Comparison of ENCODE assay signal across 8 cellular contexts in the genomic region with DNA sequence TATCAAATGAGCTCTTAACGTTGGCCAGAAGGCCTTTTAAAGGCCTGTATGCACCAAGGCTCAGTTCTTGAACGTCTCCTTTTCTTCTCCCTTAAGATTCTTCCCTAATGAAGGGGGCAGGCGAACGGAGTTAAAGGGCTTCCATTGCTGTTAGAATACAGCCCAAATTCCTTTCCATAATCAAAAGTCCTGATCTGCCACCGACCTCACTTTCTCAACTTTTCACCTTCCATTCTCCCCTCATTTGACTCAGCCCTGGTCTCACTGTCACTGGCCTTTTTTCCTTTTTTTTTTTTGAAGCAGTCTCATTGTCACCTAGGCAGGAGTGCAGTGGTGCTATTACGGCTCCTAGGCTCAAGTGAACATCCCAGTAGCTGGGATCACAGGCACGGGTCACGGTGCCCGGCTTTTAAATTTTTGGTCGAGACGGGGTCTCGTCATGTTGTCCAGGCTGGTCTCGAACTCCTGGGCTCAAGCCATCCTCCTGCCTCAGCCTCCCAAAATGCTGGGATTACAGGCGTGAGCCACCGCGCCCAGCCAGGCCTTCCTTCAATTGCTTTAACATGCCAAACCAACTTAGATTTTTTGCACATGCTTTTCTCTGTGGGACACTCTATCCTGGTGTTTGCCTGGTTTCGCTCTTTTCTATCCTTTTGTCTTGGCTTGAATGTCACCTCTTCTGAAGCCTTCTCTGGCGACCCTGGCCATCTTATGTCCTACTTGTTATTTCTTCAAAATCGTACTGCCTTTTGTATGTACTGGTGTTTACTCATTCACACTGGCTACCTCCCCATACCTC. TPM values are rescaled to one million over a fixed set of nuclear protein-coding genes. Genes with fewer than 3 reads are reported as not detected.
DNase-seq lines count a peak whose midpoint lies in the region; ATAC-seq, FAIRE-seq and TF ChIP-seq lines count a peak whose summit lies in the region.

No MANE protein-coding gene starts in this region.

- TF ChIP-seq CTCF in H9 (conservative IDR thresholded peaks at IDR 0.05) (no peak), astrocyte (IDR thresholded peaks at IDR 0.05; ENCODE audit: insufficient read depth, low read depth, low read length) (no peak), kidney (IDR thresholded peaks at IDR 0.05; ENCODE audit: borderline replicate concordance, extremely low read depth, insufficient read depth) (no peak), suprapubic skin (IDR thresholded peaks at IDR 0.05) (no peak), CD14-positive monocyte (IDR thresholded peaks at IDR 0.05) (no peak)

- H3K27ac ChIP-seq in H9 (ENCODE audit: insufficient read length, low read depth, low read length): peak overlapping the region; percentile 66
- H3K27ac ChIP-seq in astrocyte (ENCODE audit: low read depth, low read length): peak overlapping the region; percentile 73
- H3K27ac ChIP-seq in kidney (ENCODE audit: low read depth in 2 of 2, low read length in 2 of 2): peak overlapping the region; percentile 86 to 98
- peak overlapping the region; percentile 94 for H3K27ac ChIP-seq in suprapubic skin

- H2BK5ac ChIP-seq in H9 (ENCODE audit: insufficient read length, low read length): no peak overlapping the region

- no peaks in the 10 kb centered on the region for H3K36me3 ChIP-seq in astrocyte (ENCODE audit: insufficient read depth, low read length)
- no peaks in the 10 kb centered on the region for H3K36me3 ChIP-seq in kidney (ENCODE audit: control insufficient read depth in 1 of 2, insufficient read depth in 2 of 2, low read length in 2 of 2)
- no peaks in the 10 kb centered on the region for H3K36me3 ChIP-seq in suprapubic skin

- H4K20me1 ChIP-seq in H9 (ENCODE audit: control insufficient read depth, insufficient read depth, insufficient read length) (no peaks in the 10 kb centered on the region), astrocyte (ENCODE audit: insufficient read depth, low read length) (peaks cover 16% of the 10 kb centered on the region)

- H2AFZ ChIP-seq in H9 (ENCODE audit: low read length) (no peak overlapping the region), astrocyte (ENCODE audit: low read depth, low read length) (peak overlapping the region; percentile 82)

- H2BK20ac ChIP-seq in H9 (ENCODE audit: low read depth, low read length, poor library complexity, severe bottlenecking): no peak overlapping the region

- H2BK15ac ChIP-seq in H9 (ENCODE audit: low read depth, low read length): no peak overlapping the region

- TF ChIP-seq EP300 in suprapubic skin (IDR thresholded peaks at IDR 0.05): no peak

- H3K27me3 ChIP-seq in H9 (ENCODE audit: insufficient read depth, low read length): no peaks in the 10 kb centered on the region
- H3K27me3 ChIP-seq in astrocyte (ENCODE audit: insufficient read depth, low read length): no peaks in the 10 kb centered on the region
- no peaks in the 10 kb centered on the region for H3K27me3 ChIP-seq in suprapubic skin

- H4K91ac ChIP-seq in H9 (ENCODE audit: insufficient read length, low read depth, low read length): no peak overlapping the region

- H2BK120ac ChIP-seq in H9 (ENCODE audit: low read depth, low read length, poor library complexity, severe bottlenecking): no peak overlapping the region

- no peak overlapping the region for H3K56ac ChIP-seq in H9 (ENCODE audit: insufficient read length, low read depth, low read length)

- H3K4me1 Mint-ChIP-seq in H9 (peaks cover 6 to 9% of the 10 kb centered on the region in 2 experiments), astrocyte (ENCODE audit: low read depth, unreplicated experiment) (peaks cover 3% of the 10 kb centered on the region), CD14-positive monocyte (peaks cover 9% of the 10 kb centered on the region)

- H2BK12ac ChIP-seq in H9 (ENCODE audit: insufficient read length, low read depth, low read length): no peak overlapping the region

- no peak overlapping the region for H4K8ac ChIP-seq in H9 (replicated peaks; ENCODE audit: insufficient read length, low read depth, low read length)

- H3K9me3 Mint-ChIP-seq in H9: no peaks in the 10 kb centered on the region; a peak in 1 of 5 replicates
- no peaks in the 10 kb centered on the region for H3K9me3 Mint-ChIP-seq in astrocyte (ENCODE audit: unreplicated experiment)
- no peaks in the 10 kb centered on the region for H3K9me3 Mint-ChIP-seq in CD14-positive monocyte

- no peak overlapping the region for H2AK5ac ChIP-seq in H9 (ENCODE audit: insufficient read length, low read length)

- peaks cover 2% of the 10 kb centered on the region; the same call in 1 of the 2 replicates for H3K4me1 ChIP-seq in H9 (ENCODE audit: insufficient read depth, low read length)
- peaks cover 13% of the 10 kb centered on the region for H3K4me1 ChIP-seq in astrocyte (ENCODE audit: insufficient read depth, low read length)
- peaks cover 5 to 14% of the 10 kb centered on the region in 2 donors for H3K4me1 ChIP-seq in kidney (ENCODE audit: control insufficient read depth in 1 of 2, insufficient read depth in 1 of 2, low read depth in 1 of 2, low read length in 2 of 2)
- peaks cover 41% of the 10 kb centered on the region for H3K4me1 ChIP-seq in suprapubic skin

- no peak overlapping the region for H3K4me3 Mint-ChIP-seq in H9
- H3K4me3 Mint-ChIP-seq in astrocyte (ENCODE audit: unreplicated experiment): no peak overlapping the region
- no peak overlapping the region for H3K4me3 Mint-ChIP-seq in CD14-positive monocyte

- no peak overlapping the region for H3K4ac ChIP-seq in H9 (ENCODE audit: low read depth, low read length)

- intact Hi-C loops in kidney (cut with DNase I) (no loop called here), CD14-positive monocyte (cut with micrococcal nuclease) (loop anchor here in 1 of 2 donors (2.0 kb wide), 1 partner anchor 20 kb away; no protein-coding TSS in a partner anchor)

- no peaks in the 10 kb centered on the region for H3K79me1 ChIP-seq in H9 (ENCODE audit: insufficient read depth, low read depth, low read length, poor library complexity, severe bottlenecking)

- H3K27ac Mint-ChIP-seq in H9: no peak overlapping the region
- H3K27ac Mint-ChIP-seq in astrocyte (ENCODE audit: unreplicated experiment): no peak overlapping the region
- H3K27ac Mint-ChIP-seq in CD14-positive monocyte: no peak overlapping the region

- H4K5ac ChIP-seq in H9 (ENCODE audit: insufficient read length, low read depth, low read length): no peak overlapping the region

- H3T11ph ChIP-seq in H9 (ENCODE audit: low read length): no peak overlapping the region

- no peaks in the 10 kb centered on the region; a peak in 1 of 7 replicates for H3K36me3 Mint-ChIP-seq in H9 (ENCODE audit: insufficient read depth in 1 of 3, low read depth in 3 of 3)
- H3K36me3 Mint-ChIP-seq in astrocyte (ENCODE audit: low read depth, unreplicated experiment): no peaks in the 10 kb centered on the region
- no peaks in the 10 kb centered on the region for H3K36me3 Mint-ChIP-seq in CD14-positive monocyte

- FAIRE-seq in astrocyte (lab: Jason Lieb, UNC): no peak
- no peak for FAIRE-seq in kidney (lab: Jason Lieb, UNC)

- DNase-seq in H9 (no peak), astrocyte (ENCODE audit: low read depth) (no peak), kidney (no peak), suprapubic skin (ENCODE audit: low spot score in 2 of 2) (no peak), CD14-positive monocyte (ENCODE audit: low spot score) (no peak), OCI-M1 (lab: John Stamatoyannopoulos, UW) (no peak)

- H3K79me2 ChIP-seq in H9 (ENCODE audit: insufficient read depth, low read length): peaks cover 2% of the 10 kb centered on the region; the same call in 1 of the 2 replicates
- H3K79me2 ChIP-seq in astrocyte (ENCODE audit: insufficient read depth, low read length): peaks cover 39% of the 10 kb centered on the region

- H3K18ac ChIP-seq in H9 (ENCODE audit: insufficient read length, low read depth, low read length): no peak overlapping the region

- TF ChIP-seq POLR2A in suprapubic skin (IDR thresholded peaks at IDR 0.05): no peak

- H3K27me3 Mint-ChIP-seq in H9 (ENCODE audit: low read depth) (no peaks in the 10 kb centered on the region), astrocyte (ENCODE audit: low read depth, unreplicated experiment) (no peaks in the 10 kb centered on the region), CD14-positive monocyte (ENCODE audit: low read depth in 3 of 3) (no peaks in the 10 kb centered on the region)

- ATAC-seq in HG03521 (IDR thresholded peaks at IDR 0.05; ENCODE audit: unreplicated experiment) (no peak), GM18870 (IDR thresholded peaks at IDR 0.05; ENCODE audit: unreplicated experiment) (no peak)

- peak overlapping the region; percentile 69; the same call in 1 of the 2 replicates for H3K14ac ChIP-seq in H9 (ENCODE audit: insufficient read depth, low read length)

- WGBS in H9 (ENCODE audit: extremely low coverage, insufficient read length, low lambda C conversion rate): no CpG with 5 or more reads among the region's 19 CpGs
- WGBS in suprapubic skin: 43% methylated on average over 19 of the region's 19 CpGs

- H3K23ac ChIP-seq in H9 (ENCODE audit: insufficient read length, low read depth, low read length): no peak overlapping the region

- H3K9me3 ChIP-seq in H9 (ENCODE audit: control insufficient read depth, low read depth, low read length): no peaks in the 10 kb centered on the region
- no peaks in the 10 kb centered on the region for H3K9me3 ChIP-seq in astrocyte (ENCODE audit: insufficient read depth, low read depth, low read length)
- no peaks in the 10 kb centered on the region for H3K9me3 ChIP-seq in kidney (ENCODE audit: control insufficient read depth in 1 of 2, low read length in 2 of 2)
- no peaks in the 10 kb centered on the region for H3K9me3 ChIP-seq in suprapubic skin

- H3K23me2 ChIP-seq in H9 (ENCODE audit: insufficient read length, low read depth, low read length, poor library complexity, severe bottlenecking): peaks cover 7% of the 10 kb centered on the region

- H3K9ac ChIP-seq in H9 (ENCODE audit: extremely low read depth, insufficient read length, low read length): peak overlapping the region; percentile 63
- H3K9ac ChIP-seq in astrocyte (ENCODE audit: low read length): peak overlapping the region; percentile 95
- peak overlapping the region; percentile 68 to 91 for H3K9ac ChIP-seq in kidney (ENCODE audit: low read length in 2 of 2)

- H3K4me3 ChIP-seq in astrocyte (ENCODE audit: insufficient read depth, low read depth, low read length) (peak overlapping the region; percentile 98), kidney (ENCODE audit: low read length in 2 of 2) (peak overlapping the region; percentile 90 to 91), suprapubic skin (peak overlapping the region; percentile 69)

- H3K4me2 ChIP-seq in H9 (ENCODE audit: insufficient read depth, insufficient read length, low read length) (peak overlapping the region; percentile 81), astrocyte (ENCODE audit: low read length) (peak overlapping the region; percentile 89)

RNA-seq across cellular contexts. Expression of a gene that starts 0.6 kb away (rescaled TPM):
- 26.3 and 28.7 TPM in 2 replicates for total RNA-seq in H9 (2021)
- total RNA-seq in astrocyte: 136 and 143 TPM in 2 replicates
- 92.1 TPM for total RNA-seq in kidney
- 55.8 TPM for polyA plus RNA-seq in kidney (ENCODE audit: insufficient read depth, low read depth, low replicate concordance)
- total RNA-seq in suprapubic skin: 10 to 100 TPM; 69.4 to 94.4 (median 81.6) TPM
- 10 to 100 TPM; 65.2 to 67.6 TPM for polyA plus RNA-seq in CD14-positive monocyte

RNA-seq across cellular contexts. Expression of a gene that starts 19.0 kb away (rescaled TPM):
- total RNA-seq in H9 (2021) (26.6 and 26.9 TPM in 2 replicates), astrocyte (5.1 and 8.8 TPM in 2 replicates), kidney (2.5 TPM), suprapubic skin (1 to 10 TPM; 2.8 to 4.2 (median 4.0) TPM)
- polyA plus RNA-seq in kidney (ENCODE audit: insufficient read depth, low read depth, low replicate concordance) (0.28 TPM), CD14-positive monocyte (under 1 TPM; 0.16 to 0.27 TPM)
